ENCODE assay signal across 1 cellular context in genomic region chr2:167279810-167280209, GRCh38.
TF ChIP-seq lines count a peak whose summit lies in the region.

No MANE protein-coding gene starts in this region.

TF ChIP-seq in H1, 55 proteins besides CTCF, POLR2A, EP300 and RAD21 (continued from another document):
- TF ChIP-seq, protein P1, sequence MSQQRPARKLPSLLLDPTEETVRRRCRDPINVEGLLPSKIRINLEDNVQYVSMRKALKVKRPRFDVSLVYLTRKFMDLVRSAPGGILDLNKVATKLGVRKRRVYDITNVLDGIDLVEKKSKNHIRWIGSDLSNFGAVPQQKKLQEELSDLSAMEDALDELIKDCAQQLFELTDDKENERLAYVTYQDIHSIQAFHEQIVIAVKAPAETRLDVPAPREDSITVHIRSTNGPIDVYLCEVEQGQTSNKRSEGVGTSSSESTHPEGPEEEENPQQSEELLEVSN (IDR thresholded peaks at IDR 0.05) = no peak
- TF ChIP-seq NANOG (IDR thresholded peaks at IDR 0.05; ENCODE audit: insufficient read depth, low read depth, low read length, poor library complexity, severe bottlenecking) (no peak), KDM1A (IDR thresholded peaks at IDR 0.05; ENCODE audit: borderline replicate concordance, low read length) (no peak), PHF8 (conservative IDR thresholded peaks at IDR 0.05; ENCODE audit: low read depth, low read length) (no peak), EGR1 (IDR thresholded peaks at IDR 0.05; ENCODE audit: borderline replicate concordance, low read depth, low read length) (no peak), EZH2 (IDR thresholded peaks at IDR 0.05; ENCODE audit: low read depth, low read length, severe bottlenecking) (no peak), CBX5 (IDR thresholded peaks at IDR 0.05; ENCODE audit: low read depth, low read length) (no peak), USF2 (IDR thresholded peaks at IDR 0.05; ENCODE audit: low read length) (no peak), GABPA (IDR thresholded peaks at IDR 0.05; ENCODE audit: borderline replicate concordance, insufficient read depth, low read length) (no peak), HDAC6 (IDR thresholded peaks at IDR 0.05; ENCODE audit: low read depth, low read length) (no peak), ZNF274 (IDR thresholded peaks at IDR 0.05; ENCODE audit: borderline replicate concordance, extremely low read depth, low read length) (no peak), CHD1 (IDR thresholded peaks at IDR 0.05; ENCODE audit: low read depth, low read length) (no peak), RXRA (IDR thresholded peaks at IDR 0.05; ENCODE audit: insufficient read depth, low read depth, low read length) (no peak), TEAD4 (IDR thresholded peaks at IDR 0.05; ENCODE audit: low read depth, low read length) (no peak), BACH1 (IDR thresholded peaks at IDR 0.05; ENCODE audit: low read length) (no peak)
